ENCODE assay signal across 13 cellular contexts in genomic region chr7:108637049-108637621, GRCh38.
"Had no signal": no experiment of that assay in that cellular context is flagged by ENCODE, and none has a peak within 500 bp of the region (broad histone marks: within the 10 kb centered on the region; RNA-seq: fewer than 3 reads in every experiment).

No MANE protein-coding gene starts in this region.

- ATAC-seq: activated CD4-positive, CD25-positive, alpha-beta regulatory T cell treated with anti-CD3 and anti-CD28 coated beads, Interleukin-2, amount 50 U/mL, for 24 hours; gastroesophageal sphincter had no signal

- H3K4me3 ChIP-seq: gastroesophageal sphincter, thoracic aorta, uterus had no signal

- DNase-seq: activated CD4-positive, alpha-beta T cell treated with anti-CD3 and anti-CD28 coated beads, Interleukin-2, amount 50 U/mL, for 1 hour; activated CD8-positive, alpha-beta memory T cell treated with anti-CD3 and anti-CD28 coated beads for 24 hours; activated gamma-delta T cell treated with Interleukin-2 at 50 U/mL for 16 hours; amniotic stem cell; caudate nucleus; kidney; stimulated activated CD4-positive, alpha-beta T cell treated with anti-CD3 and anti-CD28 coated beads, Interleukin-12 subunit alpha, Interleukin-12 subunit beta, amount 100 ng/mL, for 4 hours; stimulated activated CD4-positive, alpha-beta T cell treated with anti-CD3 and anti-CD28 coated beads, Interleukin-2, amount 100 ng/mL, for 24 hours; T-helper 9 cell; uterus had no signal

- H3K27me3 ChIP-seq: gastroesophageal sphincter, uterus had no signal

- H3K36me3 ChIP-seq: gastroesophageal sphincter, thoracic aorta, uterus had no signal

- H3K9me3 ChIP-seq: thoracic aorta, uterus had no signal

- H3K4me1 ChIP-seq: gastroesophageal sphincter, uterus had no signal

- H3K27ac ChIP-seq: gastroesophageal sphincter, thoracic aorta, uterus had no signal
